ENCODE assay signal across 8 cellular contexts in the genomic region with DNA sequence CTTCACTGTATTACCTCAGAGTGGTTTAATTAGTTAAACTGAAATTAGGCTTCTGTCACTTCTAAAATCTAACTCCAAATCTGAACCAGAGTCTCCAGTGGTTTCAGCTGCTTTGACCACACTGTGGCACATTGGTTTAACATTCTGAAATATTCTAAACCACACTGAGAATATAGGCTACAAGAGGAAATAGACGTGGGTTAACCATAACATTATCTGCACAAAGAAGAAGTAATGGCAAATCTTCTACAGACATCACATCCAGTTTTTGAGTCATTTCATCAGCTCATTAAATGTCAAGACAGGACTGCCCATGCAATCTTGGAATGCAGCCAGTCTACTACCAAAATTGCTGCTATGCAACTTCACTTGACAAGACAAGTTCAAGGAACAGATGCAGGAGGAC.
DNase-seq lines count a peak whose midpoint lies in the region; ATAC-seq, FAIRE-seq and TF ChIP-seq lines count a peak whose summit lies in the region.

No MANE protein-coding gene starts in this region.

- WGBS in thyroid gland, 2 donors = 69 to 78% methylated on average over 1 of the region's 1 CpG
- 54 to 57% methylated on average over 1 of the region's 1 CpG for WGBS in pancreas, 2 donors

- H3K27me3 Mint-ChIP-seq in MCF 10A (ENCODE audit: insufficient read depth, unreplicated experiment) = no peaks in the 10 kb centered on the region

- TF ChIP-seq POLR2A in thyroid gland (IDR thresholded peaks at IDR 0.05) = no peak

- H3K27me3 ChIP-seq in thyroid gland = no peaks in the 10 kb centered on the region
- no peaks in the 10 kb centered on the region for H3K27me3 ChIP-seq in pancreas

- peak; percentile 27 for DNase-seq in G401 (ENCODE audit: low spot score)
- DNase-seq in MCF 10A (ENCODE audit: unreplicated experiment) = peak; percentile 57
- peak; percentile 14 to 39 for DNase-seq in thyroid gland
- no peak for DNase-seq in NCI-H774 (lab: John Stamatoyannopoulos, UW)
- no peak for DNase-seq in DMS53 (lab: John Stamatoyannopoulos, UW)
- DNase-seq in pancreas = no peak

- in situ Hi-C loops in G401 (cut with HindIII; ENCODE audit: low sequenced_read_pairs) = no loop called here

- CTCF ChIA-PET in MCF 10A (lab: Yijun Ruan, JAX) = interaction anchor here (0.7 kb wide), 1 partner anchor 116 kb away, joined by 3 read pairs; no protein-coding TSS in a partner anchor

- peaks cover 10% of the 10 kb centered on the region for H3K4me1 Mint-ChIP-seq in MCF 10A (ENCODE audit: insufficient read depth, unreplicated experiment)

- peaks cover 6% of the 10 kb centered on the region for H3K36me3 Mint-ChIP-seq in MCF 10A (ENCODE audit: insufficient read depth, unreplicated experiment)

- no TSS peak for BruUV-seq in MCF 10A (replicated peaks; lab: Mats Ljungman, UMichigan)

- H3K9me3 ChIP-seq in thyroid gland (no peaks in the 10 kb centered on the region), pancreas (no peaks in the 10 kb centered on the region)

- ATAC-seq in GM19452 (IDR thresholded peaks at IDR 0.05; ENCODE audit: unreplicated experiment) (peak; percentile 88), HG03575 (IDR thresholded peaks at IDR 0.05; ENCODE audit: extremely low read depth, insufficient number of reproducible peaks, low FRiP score, unreplicated experiment) (peak; percentile 61), pancreas (no peak)

- intact Hi-C loops in MCF 10A (cut with micrococcal nuclease) = no loop called here
- intact Hi-C loops in thyroid gland (cut with DNase I) = no loop called here
- intact Hi-C loops in pancreas (cut with DNase I) = no loop called here

- H3K9me3 Mint-ChIP-seq in MCF 10A (ENCODE audit: unreplicated experiment) = no peaks in the 10 kb centered on the region

- no peak overlapping the region for H3K4me3 Mint-ChIP-seq in MCF 10A (ENCODE audit: unreplicated experiment)

- no peak overlapping the region for H3K4me3 ChIP-seq in thyroid gland (replicated peaks in 1 of 3)
- H3K4me3 ChIP-seq in pancreas = no peak overlapping the region

- H3K4me1 ChIP-seq in thyroid gland (peaks cover 7 to 10% of the 10 kb centered on the region in 2 donors), pancreas (peaks cover 9 to 21% (median 12%) of the 10 kb centered on the region in 3 donors)

- no peak for TF ChIP-seq CTCF in MCF 10A (IDR thresholded peaks at IDR 0.05; ENCODE audit: unreplicated experiment)
- TF ChIP-seq CTCF in thyroid gland (IDR thresholded peaks at IDR 0.05) = no peak
- no peak for TF ChIP-seq CTCF in pancreas (IDR thresholded peaks at IDR 0.05)

- H3K27ac Mint-ChIP-seq in MCF 10A (ENCODE audit: low read depth, unreplicated experiment) = no peak overlapping the region

- POLR2A ChIA-PET in MCF 10A (lab: Yijun Ruan, JAX) = interaction anchor here (1.0 to 3.1 kb wide), 5 partner anchors 9 to 186 kb away, joined by 3 to 19 read pairs (median 4); a partner anchor contains a TSS

- FAIRE-seq in pancreas (lab: Jason Lieb, UNC) = no peak

- H3K27ac ChIP-seq in thyroid gland = no peak overlapping the region
- H3K27ac ChIP-seq in pancreas = no peak overlapping the region

- H3K36me3 ChIP-seq in thyroid gland (no peaks in the 10 kb centered on the region), pancreas (no peaks in the 10 kb centered on the region)

Comparison
In these comparisons a context has a peak if more than half of its experiments do, and no peak if none do; other contexts are left out.
1. DNase-seq: peak in G401 (single experiment), MCF 10A (single experiment) and thyroid gland (2 of 2); none in NCI-H774 (single experiment), DMS53 (single experiment) and pancreas (0 of 6).
2. ATAC-seq: peak in GM19452 (single experiment) and HG03575 (single experiment); none in pancreas (0 of 4).